Comparison of ENCODE assay signal across 1 cellular context in the genomic region with DNA sequence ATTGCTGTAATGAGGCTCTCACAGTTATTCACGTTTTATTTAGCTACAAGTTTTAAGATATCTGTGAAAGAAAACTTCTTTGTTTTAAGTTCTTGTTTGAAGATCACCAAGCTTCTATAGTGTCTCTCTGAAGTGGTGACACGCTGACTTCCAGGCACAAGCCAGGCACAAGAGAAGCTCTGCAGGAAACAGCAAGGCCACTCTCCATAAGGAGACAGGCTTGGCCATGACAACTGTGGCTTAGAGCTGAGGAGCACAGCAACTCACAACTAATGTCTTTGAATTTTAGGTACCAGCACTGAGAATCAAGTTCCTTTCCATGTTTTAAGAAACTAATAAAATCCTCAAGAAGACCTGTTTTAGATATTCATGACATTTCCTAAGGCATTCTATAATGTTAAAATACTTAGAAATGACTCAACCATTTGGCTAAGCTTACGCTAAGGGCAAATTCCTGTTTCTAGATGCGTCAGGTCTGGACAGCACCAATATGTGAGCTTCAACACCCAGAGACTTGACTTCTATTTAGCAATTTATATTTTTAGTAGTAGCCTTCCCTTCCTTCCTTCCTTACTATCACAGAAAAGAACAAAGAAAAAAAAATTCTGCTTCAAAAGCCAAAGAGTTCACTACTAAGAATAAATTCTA.
TF ChIP-seq lines count a peak whose summit lies in the region.

No MANE protein-coding gene starts in this region.

TF ChIP-seq in IMR-90, 13 proteins besides CTCF, POLR2A, EP300 and RAD21:
- TF ChIP-seq BHLHE40 (IDR thresholded peaks at IDR 0.05; ENCODE audit: low read depth, low read length) (no peak), SMC3 (IDR thresholded peaks at IDR 0.05; ENCODE audit: low read depth, low read length) (no peak), FOS (IDR thresholded peaks at IDR 0.05; ENCODE audit: low read depth, low read length) (peak; percentile 17; the same call in 1 of the 2 replicates), NFE2L2 (IDR thresholded peaks at IDR 0.05; ENCODE audit: low read depth, low read length) (no peak), RCOR1 (IDR thresholded peaks at IDR 0.05; ENCODE audit: insufficient replicate concordance, low read length) (no peak), CHD1 (IDR thresholded peaks at IDR 0.05; ENCODE audit: low read depth, low read length) (no peak), CEBPB (IDR thresholded peaks at IDR 0.05; ENCODE audit: low read depth, low read length) (0 out of 2 replicates have a peak, but pooled peaks have one; percentile 33), RFX5 (IDR thresholded peaks at IDR 0.05; ENCODE audit: low read depth, low read length) (no peak), MAZ (IDR thresholded peaks at IDR 0.05; ENCODE audit: borderline replicate concordance, low read depth, low read length) (no peak)
- TF ChIP-seq, protein P1, sequence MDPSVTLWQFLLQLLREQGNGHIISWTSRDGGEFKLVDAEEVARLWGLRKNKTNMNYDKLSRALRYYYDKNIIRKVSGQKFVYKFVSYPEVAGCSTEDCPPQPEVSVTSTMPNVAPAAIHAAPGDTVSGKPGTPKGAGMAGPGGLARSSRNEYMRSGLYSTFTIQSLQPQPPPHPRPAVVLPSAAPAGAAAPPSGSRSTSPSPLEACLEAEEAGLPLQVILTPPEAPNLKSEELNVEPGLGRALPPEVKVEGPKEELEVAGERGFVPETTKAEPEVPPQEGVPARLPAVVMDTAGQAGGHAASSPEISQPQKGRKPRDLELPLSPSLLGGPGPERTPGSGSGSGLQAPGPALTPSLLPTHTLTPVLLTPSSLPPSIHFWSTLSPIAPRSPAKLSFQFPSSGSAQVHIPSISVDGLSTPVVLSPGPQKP (IDR thresholded peaks at IDR 0.05; ENCODE audit: borderline replicate concordance, low read depth, low read length), result no peak
- TF ChIP-seq, protein P2, sequence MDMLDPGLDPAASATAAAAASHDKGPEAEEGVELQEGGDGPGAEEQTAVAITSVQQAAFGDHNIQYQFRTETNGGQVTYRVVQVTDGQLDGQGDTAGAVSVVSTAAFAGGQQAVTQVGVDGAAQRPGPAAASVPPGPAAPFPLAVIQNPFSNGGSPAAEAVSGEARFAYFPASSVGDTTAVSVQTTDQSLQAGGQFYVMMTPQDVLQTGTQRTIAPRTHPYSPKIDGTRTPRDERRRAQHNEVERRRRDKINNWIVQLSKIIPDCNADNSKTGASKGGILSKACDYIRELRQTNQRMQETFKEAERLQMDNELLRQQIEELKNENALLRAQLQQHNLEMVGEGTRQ (IDR thresholded peaks at IDR 0.05; ENCODE audit: low read depth, low read length), result no peak
